9 cellular contexts compared by ENCODE assay signal in genomic region chr1:229651546-229651945, GRCh38.
"Had no signal": no experiment of that assay in that cellular context is flagged by ENCODE, and none has a peak within 500 bp of the region (broad histone marks: within the 10 kb centered on the region; RNA-seq: fewer than 3 reads in every experiment).

No MANE protein-coding gene starts in this region.

- H3K4me3 ChIP-seq: GM23338, K562 had no signal

- FAIRE-seq: H1, H54, HTR-8/SVneo, K562 had no signal

- DNase-seq: H9, HCEC 1CT, IMR-90, KG1 had no signal

- ATAC-seq: GM23338, K562 had no signal
